Comparison of ENCODE assay signal across 12 cellular contexts in the genomic region with DNA sequence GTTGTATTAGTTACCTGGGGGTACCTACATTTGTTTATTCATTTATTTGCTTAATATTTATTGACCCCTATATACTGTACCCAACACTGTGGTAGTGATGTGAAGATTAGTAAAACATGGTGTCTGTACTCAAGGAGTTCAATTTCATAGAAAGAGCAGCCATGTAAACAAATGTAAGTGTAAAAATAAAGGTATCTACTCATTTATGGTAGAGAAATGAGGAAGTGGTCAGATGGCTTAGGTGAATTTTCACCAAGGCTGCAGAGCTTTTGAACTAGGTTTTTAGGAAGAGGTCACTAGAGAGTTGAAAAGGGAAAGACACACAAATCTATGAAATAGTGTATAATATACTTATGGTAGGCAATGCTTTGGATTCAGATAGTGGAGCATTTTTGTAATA. TPM values are rescaled to one million over a fixed set of nuclear protein-coding genes. Genes with fewer than 3 reads are reported as not detected.
DNase-seq lines count a peak whose midpoint lies in the region; ATAC-seq lines count a peak whose summit lies in the region.
"Had no signal": no experiment of that assay in that cellular context is flagged by ENCODE, and none has a peak within 500 bp of the region (broad histone marks: within the 10 kb centered on the region; RNA-seq: fewer than 3 reads in every experiment).

No MANE protein-coding gene starts in this region.

- peak overlapping the region; percentile 20 for H3K4me3 Mint-ChIP-seq in activated naive CD8-positive, alpha-beta T cell treated with anti-CD3 and anti-CD28 coated beads, Interleukin-2, amount 10 ng/mL, durations not matched to agents 7 days and 5 days
- no peak overlapping the region for H3K4me3 Mint-ChIP-seq in activated naive CD8-positive, alpha-beta T cell treated with anti-CD3 and anti-CD28 coated beads, Interleukin-2, amount 50 U/mL, for 24 hours
- H3K4me3 Mint-ChIP-seq in stimulated activated naive B cell treated with anti-CD40 and anti-IgM and Interleukin-4, amounts not matched to agents 10 μg/mL and 1 μg/mL and 100 μg/mL, for 72 hours = peak overlapping the region; percentile 2 to 54
- H3K4me3 Mint-ChIP-seq: neural progenitor cell had no signal

- peak overlapping the region; percentile 17 for H3K27ac Mint-ChIP-seq in activated naive CD8-positive, alpha-beta T cell treated with anti-CD3 and anti-CD28 coated beads, Interleukin-2, amount 10 ng/mL, durations not matched to agents 7 days and 5 days
- H3K27ac Mint-ChIP-seq in activated naive CD8-positive, alpha-beta T cell treated with anti-CD3 and anti-CD28 coated beads, Interleukin-2, amount 50 U/mL, for 24 hours = no peak overlapping the region
- no peak overlapping the region for H3K27ac Mint-ChIP-seq in stimulated activated naive B cell treated with anti-CD40 and anti-IgM and Interleukin-4, amounts not matched to agents 10 μg/mL and 1 μg/mL and 100 μg/mL, for 72 hours
- H3K27ac Mint-ChIP-seq: neural progenitor cell had no signal

- H3K4me1 Mint-ChIP-seq in activated naive CD8-positive, alpha-beta T cell treated with anti-CD3 and anti-CD28 coated beads, Interleukin-2, amount 10 ng/mL, durations not matched to agents 7 days and 5 days = peaks cover 7% of the 10 kb centered on the region
- peaks cover 4% of the 10 kb centered on the region for H3K4me1 Mint-ChIP-seq in activated naive CD8-positive, alpha-beta T cell treated with anti-CD3 and anti-CD28 coated beads, Interleukin-2, amount 50 U/mL, for 24 hours
- H3K4me1 Mint-ChIP-seq in stimulated activated naive B cell treated with anti-CD40 and anti-IgM and Interleukin-4, amounts not matched to agents 10 μg/mL and 1 μg/mL and 100 μg/mL, for 72 hours = peaks cover 6 to 26% of the 10 kb centered on the region in 2 donors
- H3K4me1 Mint-ChIP-seq: neural progenitor cell had no signal

- no peaks in the 10 kb centered on the region for H3K9me3 Mint-ChIP-seq in activated naive CD8-positive, alpha-beta T cell treated with anti-CD3 and anti-CD28 coated beads, Interleukin-2, amount 10 ng/mL, durations not matched to agents 7 days and 5 days
- H3K9me3 Mint-ChIP-seq in activated naive CD8-positive, alpha-beta T cell treated with anti-CD3 and anti-CD28 coated beads, Interleukin-2, amount 50 U/mL, for 24 hours = no peaks in the 10 kb centered on the region
- no peaks in the 10 kb centered on the region for H3K9me3 Mint-ChIP-seq in stimulated activated naive B cell treated with anti-CD40 and anti-IgM and Interleukin-4, amounts not matched to agents 10 μg/mL and 1 μg/mL and 100 μg/mL, for 72 hours
- H3K9me3 Mint-ChIP-seq: neural progenitor cell had no signal

- no peak overlapping the region for H3K27ac ChIP-seq in substantia nigra (ENCODE audit: low read depth, low read length, poor library complexity, severe bottlenecking)
- H3K27ac ChIP-seq: A549, neural progenitor cell, uterus had no signal

- DNase-seq in activated naive CD8-positive, alpha-beta T cell treated with anti-CD3 and anti-CD28 coated beads, Interleukin-2, amount 10 ng/mL, durations not matched to agents 7 days and 5 days = no peak
- DNase-seq in activated naive CD8-positive, alpha-beta T cell treated with anti-CD3 and anti-CD28 coated beads, Interleukin-2, amount 50 U/mL, for 24 hours = no peak
- DNase-seq in stimulated activated naive B cell treated with anti-CD40 and anti-IgM and Interleukin-4, amounts not matched to agents 10 μg/mL and 1 μg/mL and 100 μg/mL, for 72 hours = peak; percentile 18
- DNase-seq in NCI-H2107 (lab: John Stamatoyannopoulos, UW) (no peak), NCI-H446 (lab: John Stamatoyannopoulos, UW) (no peak), substantia nigra (lab: John Stamatoyannopoulos, UW) (no peak)
- DNase-seq: stimulated activated CD4-positive, alpha-beta T cell treated with anti-CD3 and anti-CD28 coated beads, Interleukin-4, amount 100 ng/mL, for 4 hours; uterus had no signal

- H3K27me3 Mint-ChIP-seq in activated naive CD8-positive, alpha-beta T cell treated with anti-CD3 and anti-CD28 coated beads, Interleukin-2, amount 10 ng/mL, durations not matched to agents 7 days and 5 days = no peaks in the 10 kb centered on the region
- H3K27me3 Mint-ChIP-seq in activated naive CD8-positive, alpha-beta T cell treated with anti-CD3 and anti-CD28 coated beads, Interleukin-2, amount 50 U/mL, for 24 hours = no peaks in the 10 kb centered on the region
- no peaks in the 10 kb centered on the region for H3K27me3 Mint-ChIP-seq in stimulated activated naive B cell treated with anti-CD40 and anti-IgM and Interleukin-4, amounts not matched to agents 10 μg/mL and 1 μg/mL and 100 μg/mL, for 72 hours

- peak; percentile 33 for ATAC-seq in activated naive CD8-positive, alpha-beta T cell treated with anti-CD3 and anti-CD28 coated beads, Interleukin-2, amount 10 ng/mL, durations not matched to agents 7 days and 5 days (ENCODE audit: low read depth)
- no peak for ATAC-seq in activated naive CD8-positive, alpha-beta T cell treated with anti-CD3 and anti-CD28 coated beads, Interleukin-2, amount 50 U/mL, for 24 hours
- ATAC-seq in HG02763 (IDR thresholded peaks at IDR 0.05; ENCODE audit: unreplicated experiment) = peak; percentile 56
- ATAC-seq in HG03575 (IDR thresholded peaks at IDR 0.05; ENCODE audit: extremely low read depth, insufficient number of reproducible peaks, low FRiP score, unreplicated experiment) = peak; percentile 59
- peak; percentile 94 to 96 for ATAC-seq in stimulated activated naive B cell treated with anti-CD40 and anti-IgM and Interleukin-4, amounts not matched to agents 10 μg/mL and 1 μg/mL and 100 μg/mL, for 72 hours (replicated peaks)
- ATAC-seq: A549 had no signal

- peaks cover 21% of the 10 kb centered on the region for H3K36me3 Mint-ChIP-seq in activated naive CD8-positive, alpha-beta T cell treated with anti-CD3 and anti-CD28 coated beads, Interleukin-2, amount 10 ng/mL, durations not matched to agents 7 days and 5 days
- H3K36me3 Mint-ChIP-seq in activated naive CD8-positive, alpha-beta T cell treated with anti-CD3 and anti-CD28 coated beads, Interleukin-2, amount 50 U/mL, for 24 hours (ENCODE audit: low read depth) = peaks cover 36% of the 10 kb centered on the region
- peaks cover 31 to 40% of the 10 kb centered on the region in 2 donors for H3K36me3 Mint-ChIP-seq in stimulated activated naive B cell treated with anti-CD40 and anti-IgM and Interleukin-4, amounts not matched to agents 10 μg/mL and 1 μg/mL and 100 μg/mL, for 72 hours

- POLR2A ChIA-PET in activated naive CD8-positive, alpha-beta T cell treated with anti-CD3 and anti-CD28 coated beads, Interleukin-2, amount 10 ng/mL, durations not matched to agents 7 days and 5 days (lab: Charles Lee) = no interaction called here

RNA-seq across cellular contexts. Expression of a gene that starts 11.1 kb away (rescaled TPM):
- total RNA-seq in activated naive CD8-positive, alpha-beta T cell treated with anti-CD3 and anti-CD28 coated beads, Interleukin-2, amount 10 ng/mL, durations not matched to agents 7 days and 5 days = 10 to 100 TPM; 45.3 to 47.6 TPM

RNA-seq across cellular contexts. Expression of a gene that starts 46.5 kb away (rescaled TPM):
- total RNA-seq in activated naive CD8-positive, alpha-beta T cell treated with anti-CD3 and anti-CD28 coated beads, Interleukin-2, amount 10 ng/mL, durations not matched to agents 7 days and 5 days = 100 to 1,000 TPM; 586 to 630 TPM
